In the genomic region with DNA sequence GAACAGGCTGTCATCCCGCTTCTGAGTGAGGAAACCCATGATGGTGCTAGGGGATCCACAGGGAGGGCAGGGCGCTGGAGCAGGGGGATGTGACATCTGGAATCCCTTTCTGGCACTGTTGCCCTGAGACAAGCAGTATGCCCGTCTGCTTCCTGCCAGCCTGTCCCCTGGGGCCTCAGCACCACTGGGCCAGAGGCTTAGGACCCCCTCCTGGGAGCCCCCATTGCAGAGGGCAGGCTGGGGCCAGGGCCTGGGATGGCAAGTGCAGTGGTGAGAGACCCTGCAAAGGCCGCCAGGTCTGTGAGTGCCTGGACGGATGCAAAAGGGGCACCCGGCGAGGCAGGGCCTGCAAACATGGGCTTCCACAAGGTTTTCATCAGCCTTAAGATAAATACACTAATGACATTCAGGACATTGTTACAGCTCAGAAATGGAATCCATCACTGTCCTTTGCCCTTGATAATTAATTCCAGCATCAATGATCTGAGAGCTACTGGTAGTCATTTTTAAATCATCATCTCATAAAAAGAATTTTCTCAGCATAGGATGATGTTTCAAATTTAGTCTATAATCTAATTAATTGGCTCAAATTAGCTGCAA, we compare ENCODE assay signal across 28 cellular contexts.
"Had no signal": no experiment of that assay in that cellular context is flagged by ENCODE, and none has a peak within 500 bp of the region (broad histone marks: within the 10 kb centered on the region; RNA-seq: fewer than 3 reads in every experiment).

No MANE protein-coding gene starts in this region.

- ATAC-seq: natural killer cell; stimulated activated effector memory CD8-positive, alpha-beta T cell treated with anti-CD3 and anti-CD28 coated beads, Interleukin-12 subunit alpha, Interleukin-12 subunit beta, amount 100 ng/mL, for 72 hours; T-helper 17 cell had no signal

- H3K4me1 ChIP-seq: uterus had no signal

- H3K4me3 Mint-ChIP-seq: activated CD4-positive, alpha-beta memory T cell treated with anti-CD3 and anti-CD28 coated beads, Interleukin-2, amount 10 ng/mL, durations not matched to agents 7 days and 5 days; activated CD4-positive, alpha-beta T cell treated with anti-CD3 and anti-CD28 coated beads, Interleukin-2, amount 10 ng/mL, durations not matched to agents 24 days and 14 days; activated T-cell treated with anti-CD3 and anti-CD28 coated beads, Interleukin-2, amount 50 U/mL, for 24 hours; central memory CD8-positive, alpha-beta T cell; dendritic cell treated with granulocyte-macrophage colony-stimulating factor and Interleukin-4, amounts not matched to agents 40 ng/mL and 50 ng/mL, for 4 days; natural killer cell; stimulated activated effector memory CD8-positive, alpha-beta T cell treated with anti-CD3 and anti-CD28 coated beads, Interleukin-12 subunit alpha, Interleukin-12 subunit beta, amount 100 ng/mL, for 72 hours; stimulated activated naive CD8-positive, alpha-beta T cell treated with anti-CD3 and anti-CD28 coated beads, Interleukin-15, Interleukin-2, amounts not matched to agents 100 ng/mL and 50 ng/mL, for 24 hours; T-helper 17 cell; type B pancreatic cell had no signal

- H3K9me3 Mint-ChIP-seq: activated CD4-positive, alpha-beta memory T cell treated with anti-CD3 and anti-CD28 coated beads, Interleukin-2, amount 10 ng/mL, durations not matched to agents 7 days and 5 days; activated CD4-positive, alpha-beta T cell treated with anti-CD3 and anti-CD28 coated beads, Interleukin-2, amount 10 ng/mL, durations not matched to agents 24 days and 14 days; activated T-cell treated with anti-CD3 and anti-CD28 coated beads, Interleukin-2, amount 50 U/mL, for 24 hours; central memory CD8-positive, alpha-beta T cell; dendritic cell treated with granulocyte-macrophage colony-stimulating factor and Interleukin-4, amounts not matched to agents 40 ng/mL and 50 ng/mL, for 4 days; natural killer cell; stimulated activated effector memory CD8-positive, alpha-beta T cell treated with anti-CD3 and anti-CD28 coated beads, Interleukin-12 subunit alpha, Interleukin-12 subunit beta, amount 100 ng/mL, for 72 hours; stimulated activated naive CD8-positive, alpha-beta T cell treated with anti-CD3 and anti-CD28 coated beads, Interleukin-15, Interleukin-2, amounts not matched to agents 100 ng/mL and 50 ng/mL, for 24 hours; type B pancreatic cell had no signal

- H3K27ac ChIP-seq: esophagus muscularis mucosa, left lung, neutrophil, ovary, skin epidermis, uterus had no signal

- H3K27ac Mint-ChIP-seq: activated CD4-positive, alpha-beta memory T cell treated with anti-CD3 and anti-CD28 coated beads, Interleukin-2, amount 10 ng/mL, durations not matched to agents 7 days and 5 days; activated CD4-positive, alpha-beta T cell treated with anti-CD3 and anti-CD28 coated beads, Interleukin-2, amount 10 ng/mL, durations not matched to agents 24 days and 14 days; activated T-cell treated with anti-CD3 and anti-CD28 coated beads, Interleukin-2, amount 50 U/mL, for 24 hours; dendritic cell treated with granulocyte-macrophage colony-stimulating factor and Interleukin-4, amounts not matched to agents 40 ng/mL and 50 ng/mL, for 4 days; natural killer cell; progenitor cell of endocrine pancreas; stimulated activated effector memory CD8-positive, alpha-beta T cell treated with anti-CD3 and anti-CD28 coated beads, Interleukin-12 subunit alpha, Interleukin-12 subunit beta, amount 100 ng/mL, for 72 hours; stimulated activated naive CD8-positive, alpha-beta T cell treated with anti-CD3 and anti-CD28 coated beads, Interleukin-15, Interleukin-2, amounts not matched to agents 100 ng/mL and 50 ng/mL, for 24 hours; T-helper 17 cell; type B pancreatic cell had no signal

- H3K27me3 Mint-ChIP-seq: type B pancreatic cell had no signal

- H3K9me3 ChIP-seq: esophagus muscularis mucosa, left lung, neutrophil, ovary, uterus had no signal

- H3K36me3 Mint-ChIP-seq: natural killer cell had no signal

- DNase-seq: activated CD4-positive, alpha-beta memory T cell treated with anti-CD3 and anti-CD28 coated beads, Interleukin-2, amount 10 ng/mL, durations not matched to agents 7 days and 5 days; activated CD4-positive, alpha-beta T cell treated with anti-CD3 and anti-CD28 coated beads, Interleukin-2, amount 10 ng/mL, durations not matched to agents 24 days and 14 days; activated CD4-positive, CD25-positive, alpha-beta regulatory T cell treated with anti-CD3 and anti-CD28 coated beads, Interleukin-2, amount 50 U/mL, for 72 hours; activated CD8-positive, alpha-beta memory T cell treated with anti-CD3 and anti-CD28 coated beads, Interleukin-2, amount 50 U/mL, for 48 hours; activated gamma-delta T cell; activated naive CD4-positive, alpha-beta T cell treated with anti-CD3 and anti-CD28 coated beads, Interleukin-2, amount 50 U/mL, for 16 hours; activated T-cell treated with anti-CD3 and anti-CD28 coated beads, Interleukin-2, amount 50 U/mL, for 24 hours; anterior cingulate cortex; kidney glomerular epithelial cell; mesendoderm; natural killer cell; ovary; retina; stimulated activated CD4-positive, alpha-beta T cell treated with anti-CD3 and anti-CD28 coated beads, Interleukin-12 subunit alpha, Interleukin-12 subunit beta, amount 100 ng/mL, for 4 hours; stimulated activated CD4-positive, alpha-beta T cell treated with anti-CD3 and anti-CD28 coated beads, Interleukin-4, amount 100 ng/mL, for 1 hour; T-helper 17 cell; uterus had no signal

- H3K27me3 ChIP-seq: ovary had no signal

- H3K36me3 ChIP-seq: ovary, uterus had no signal

- H3K4me3 ChIP-seq: esophagus muscularis mucosa, left lung, lung, ovary, skin epidermis, uterus had no signal
